1 cellular context compared by ENCODE assay signal in the genomic region with DNA sequence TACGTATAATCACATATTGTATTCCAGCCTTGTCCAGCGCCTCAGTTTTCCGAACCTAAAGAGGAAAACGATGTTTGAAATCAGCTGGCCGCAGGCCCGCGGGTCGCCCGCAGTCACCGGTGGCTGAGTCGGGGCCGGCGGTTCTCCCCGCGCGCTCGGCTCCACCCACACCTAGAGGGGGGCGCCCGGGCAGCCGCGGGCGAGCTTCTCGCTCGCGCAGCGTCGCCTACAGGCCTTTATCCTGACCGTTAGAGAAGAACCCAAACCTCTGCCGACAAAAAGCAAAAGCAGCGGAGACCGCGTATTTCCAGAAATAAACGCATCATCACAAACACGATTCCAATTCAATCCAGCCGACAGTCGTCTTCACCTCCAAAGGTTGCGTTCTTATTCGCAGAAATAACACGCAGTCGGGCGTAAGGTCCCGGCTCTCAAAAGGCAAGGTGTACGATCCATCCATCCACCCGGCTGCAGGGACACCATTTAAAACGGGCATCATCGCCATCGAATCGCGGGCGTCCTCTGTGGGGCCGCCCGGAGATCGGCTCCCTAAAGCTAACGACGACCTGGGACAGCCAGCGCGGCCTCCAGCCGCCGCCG.
TF ChIP-seq lines count a peak whose summit lies in the region.

No MANE protein-coding gene starts in this region.

TF ChIP-seq in K562, 482 proteins besides CTCF, POLR2A, EP300 and RAD21 (continued from another document and continues in another):
- TF ChIP-seq, protein P1, sequence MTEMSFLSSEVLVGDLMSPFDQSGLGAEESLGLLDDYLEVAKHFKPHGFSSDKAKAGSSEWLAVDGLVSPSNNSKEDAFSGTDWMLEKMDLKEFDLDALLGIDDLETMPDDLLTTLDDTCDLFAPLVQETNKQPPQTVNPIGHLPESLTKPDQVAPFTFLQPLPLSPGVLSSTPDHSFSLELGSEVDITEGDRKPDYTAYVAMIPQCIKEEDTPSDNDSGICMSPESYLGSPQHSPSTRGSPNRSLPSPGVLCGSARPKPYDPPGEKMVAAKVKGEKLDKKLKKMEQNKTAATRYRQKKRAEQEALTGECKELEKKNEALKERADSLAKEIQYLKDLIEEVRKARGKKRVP (CRISPR knock-in tag; IDR thresholded peaks at IDR 0.05): no peak
- TF ChIP-seq TRIM28 (IDR thresholded peaks at IDR 0.05) (peak; percentile 16; the same call in 1 of the 2 replicates), GABPB2 (CRISPR knock-in tag; conservative IDR thresholded peaks at IDR 0.05) (no peak), SRF (CRISPR knock-in tag; IDR thresholded peaks at IDR 0.05) (peak in 1 of 2 experiments; percentile 57; a peak in 1 of 4 replicates), ZFX (CRISPR knock-in tag; IDR thresholded peaks at IDR 0.05) (peak; percentile 77; the same call in 1 of the 2 replicates), CHD1 (IDR thresholded peaks at IDR 0.05; ENCODE audit: low read length) (peak; percentile 91), ZKSCAN1 (IDR thresholded peaks at IDR 0.05; ENCODE audit: low read depth, low read length) (no peak), MNT (conservative IDR thresholded peaks at IDR 0.05) (peak; percentile 22 to 28; a peak in 2 of 4 replicates), MED1 (CRISPR knock-in tag; IDR thresholded peaks at IDR 0.05; ENCODE audit: borderline replicate concordance) (no peak), ZNF3 (CRISPR knock-in tag; IDR thresholded peaks at IDR 0.05) (no peak), HIVEP1 (CRISPR knock-in tag; IDR thresholded peaks at IDR 0.05) (no peak), NFATC3 (IDR thresholded peaks at IDR 0.05) (no peak), ZNF778 (CRISPR knock-in tag; IDR thresholded peaks at IDR 0.05) (no peak), ZNF140 (CRISPR knock-in tag; IDR thresholded peaks at IDR 0.05) (no peak), FOSL1 (tag; conservative IDR thresholded peaks at IDR 0.05) (no peak), MCM5 (IDR thresholded peaks at IDR 0.05; ENCODE audit: low read depth) (no peak), TFAM (CRISPR knock-in tag; conservative IDR thresholded peaks at IDR 0.05) (no peak), SAFB (IDR thresholded peaks at IDR 0.05; ENCODE audit: borderline replicate concordance, low read depth, low read length) (peak; percentile 72; the same call in 1 of the 2 replicates), MAZ (CRISPR knock-in tag; conservative IDR thresholded peaks at IDR 0.05 in 1 of 2, IDR thresholded peaks at IDR 0.05 in 1 of 2) (peak in 1 of 2 experiments; percentile 83; a peak in 3 of 4 replicates), DACH1 (IDR thresholded peaks at IDR 0.05; ENCODE audit: partially characterized antibody) (no peak), CTCFL (IDR thresholded peaks at IDR 0.05; ENCODE audit: borderline replicate concordance, insufficient read depth, low read depth, low read length, poor library complexity, severe bottlenecking) (peak; percentile 45), POLR3G (IDR thresholded peaks at IDR 0.05; ENCODE audit: extremely low read depth, insufficient read length, insufficient replicate concordance) (no peak), L3MBTL2 (IDR thresholded peaks at IDR 0.05) (0 out of 2 replicates have a peak, but pooled peaks have one; percentile 29), NCOA1 (IDR thresholded peaks at IDR 0.05; ENCODE audit: low read depth) (no peak), YY1 (IDR thresholded peaks at IDR 0.05; ENCODE audit: borderline replicate concordance in 1 of 3, control insufficient read depth in 1 of 3, extremely low read depth in 1 of 3, insufficient read depth in 3 of 3, insufficient read length in 1 of 3, insufficient replicate concordance in 2 of 3, low read depth in 1 of 3, low read length in 2 of 3) (peak in 1 of 3 experiments; percentile 7), TAF1 (IDR thresholded peaks at IDR 0.05; ENCODE audit: control insufficient read depth, extremely low read depth, insufficient read depth, low read length, severe bottlenecking) (peak; percentile 51), MTA2 (IDR thresholded peaks at IDR 0.05; ENCODE audit: low read depth) (0 out of 2 replicates have a peak, but pooled peaks have one; percentile 4), NONO (IDR thresholded peaks at IDR 0.05; ENCODE audit: low read depth in 2 of 2, low read length in 1 of 2) (no peak), RBFOX2 (IDR thresholded peaks at IDR 0.05; ENCODE audit: low read depth, low read length) (peak; percentile 67), PHB2 (IDR thresholded peaks at IDR 0.05; ENCODE audit: low read depth) (no peak), HINFP (tag; conservative IDR thresholded peaks at IDR 0.05; ENCODE audit: low read depth) (no peak), ZBTB1 (CRISPR knock-in tag; IDR thresholded peaks at IDR 0.05; ENCODE audit: borderline replicate concordance, low read depth) (peak; percentile 72; the same call in 1 of the 2 replicates), RFX5 (IDR thresholded peaks at IDR 0.05; ENCODE audit: low read depth, low read length) (no peak), ZNF24 (IDR thresholded peaks at IDR 0.05) (no peak)
- TF ChIP-seq, protein P2, sequence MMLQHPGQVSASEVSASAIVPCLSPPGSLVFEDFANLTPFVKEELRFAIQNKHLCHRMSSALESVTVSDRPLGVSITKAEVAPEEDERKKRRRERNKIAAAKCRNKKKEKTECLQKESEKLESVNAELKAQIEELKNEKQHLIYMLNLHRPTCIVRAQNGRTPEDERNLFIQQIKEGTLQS (IDR thresholded peaks at IDR 0.05): no peak
- TF ChIP-seq, protein P2 (CRISPR knock-in tag; conservative IDR thresholded peaks at IDR 0.05): 0 out of 2 replicates have a peak, but pooled peaks have one; percentile 48
- TF ChIP-seq, protein P3, sequence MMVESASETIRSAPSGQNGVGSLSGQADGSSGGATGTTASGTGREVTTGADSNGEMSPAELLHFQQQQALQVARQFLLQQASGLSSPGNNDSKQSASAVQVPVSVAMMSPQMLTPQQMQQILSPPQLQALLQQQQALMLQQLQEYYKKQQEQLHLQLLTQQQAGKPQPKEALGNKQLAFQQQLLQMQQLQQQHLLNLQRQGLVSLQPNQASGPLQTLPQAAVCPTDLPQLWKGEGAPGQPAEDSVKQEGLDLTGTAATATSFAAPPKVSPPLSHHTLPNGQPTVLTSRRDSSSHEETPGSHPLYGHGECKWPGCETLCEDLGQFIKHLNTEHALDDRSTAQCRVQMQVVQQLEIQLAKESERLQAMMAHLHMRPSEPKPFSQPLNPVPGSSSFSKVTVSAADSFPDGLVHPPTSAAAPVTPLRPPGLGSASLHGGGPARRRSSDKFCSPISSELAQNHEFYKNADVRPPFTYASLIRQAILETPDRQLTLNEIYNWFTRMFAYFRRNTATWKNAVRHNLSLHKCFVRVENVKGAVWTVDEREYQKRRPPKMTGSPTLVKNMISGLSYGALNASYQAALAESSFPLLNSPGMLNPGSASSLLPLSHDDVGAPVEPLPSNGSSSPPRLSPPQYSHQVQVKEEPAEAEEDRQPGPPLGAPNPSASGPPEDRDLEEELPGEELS (CRISPR knock-in tag; IDR thresholded peaks at IDR 0.05; ENCODE audit: borderline replicate concordance): no peak
- TF ChIP-seq, protein P4, sequence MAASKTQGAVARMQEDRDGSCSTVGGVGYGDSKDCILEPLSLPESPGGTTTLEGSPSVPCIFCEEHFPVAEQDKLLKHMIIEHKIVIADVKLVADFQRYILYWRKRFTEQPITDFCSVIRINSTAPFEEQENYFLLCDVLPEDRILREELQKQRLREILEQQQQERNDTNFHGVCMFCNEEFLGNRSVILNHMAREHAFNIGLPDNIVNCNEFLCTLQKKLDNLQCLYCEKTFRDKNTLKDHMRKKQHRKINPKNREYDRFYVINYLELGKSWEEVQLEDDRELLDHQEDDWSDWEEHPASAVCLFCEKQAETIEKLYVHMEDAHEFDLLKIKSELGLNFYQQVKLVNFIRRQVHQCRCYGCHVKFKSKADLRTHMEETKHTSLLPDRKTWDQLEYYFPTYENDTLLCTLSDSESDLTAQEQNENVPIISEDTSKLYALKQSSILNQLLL (CRISPR knock-in tag; IDR thresholded peaks at IDR 0.05; ENCODE audit: borderline replicate concordance): no peak
- TF ChIP-seq, protein P5, sequence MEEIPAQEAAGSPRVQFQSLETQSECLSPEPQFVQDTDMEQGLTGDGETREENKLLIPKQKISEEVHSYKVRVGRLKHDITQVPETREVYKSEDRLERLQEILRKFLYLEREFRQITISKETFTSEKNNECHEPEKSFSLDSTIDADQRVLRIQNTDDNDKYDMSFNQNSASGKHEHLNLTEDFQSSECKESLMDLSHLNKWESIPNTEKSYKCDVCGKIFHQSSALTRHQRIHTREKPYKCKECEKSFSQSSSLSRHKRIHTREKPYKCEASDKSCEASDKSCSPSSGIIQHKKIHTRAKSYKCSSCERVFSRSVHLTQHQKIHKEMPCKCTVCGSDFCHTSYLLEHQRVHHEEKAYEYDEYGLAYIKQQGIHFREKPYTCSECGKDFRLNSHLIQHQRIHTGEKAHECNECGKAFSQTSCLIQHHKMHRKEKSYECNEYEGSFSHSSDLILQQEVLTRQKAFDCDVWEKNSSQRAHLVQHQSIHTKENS (CRISPR knock-in tag; IDR thresholded peaks at IDR 0.05): no peak
- TF ChIP-seq, protein P6, sequence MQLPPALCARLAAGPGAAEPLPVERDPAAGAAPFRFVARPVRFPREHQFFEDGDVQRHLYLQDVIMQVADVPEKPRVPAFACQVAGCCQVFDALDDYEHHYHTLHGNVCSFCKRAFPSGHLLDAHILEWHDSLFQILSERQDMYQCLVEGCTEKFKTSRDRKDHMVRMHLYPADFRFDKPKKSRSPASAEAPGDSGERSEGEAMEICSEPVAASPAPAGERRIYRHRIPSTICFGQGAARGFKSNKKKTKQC (CRISPR knock-in tag; IDR thresholded peaks at IDR 0.05): no peak
- TF ChIP-seq, protein P7, sequence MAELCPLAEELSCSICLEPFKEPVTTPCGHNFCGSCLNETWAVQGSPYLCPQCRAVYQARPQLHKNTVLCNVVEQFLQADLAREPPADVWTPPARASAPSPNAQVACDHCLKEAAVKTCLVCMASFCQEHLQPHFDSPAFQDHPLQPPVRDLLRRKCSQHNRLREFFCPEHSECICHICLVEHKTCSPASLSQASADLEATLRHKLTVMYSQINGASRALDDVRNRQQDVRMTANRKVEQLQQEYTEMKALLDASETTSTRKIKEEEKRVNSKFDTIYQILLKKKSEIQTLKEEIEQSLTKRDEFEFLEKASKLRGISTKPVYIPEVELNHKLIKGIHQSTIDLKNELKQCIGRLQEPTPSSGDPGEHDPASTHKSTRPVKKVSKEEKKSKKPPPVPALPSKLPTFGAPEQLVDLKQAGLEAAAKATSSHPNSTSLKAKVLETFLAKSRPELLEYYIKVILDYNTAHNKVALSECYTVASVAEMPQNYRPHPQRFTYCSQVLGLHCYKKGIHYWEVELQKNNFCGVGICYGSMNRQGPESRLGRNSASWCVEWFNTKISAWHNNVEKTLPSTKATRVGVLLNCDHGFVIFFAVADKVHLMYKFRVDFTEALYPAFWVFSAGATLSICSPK (IDR thresholded peaks at IDR 0.05; ENCODE audit: borderline replicate concordance): peak; percentile 39; the same call in 1 of the 2 replicates
- TF ChIP-seq, protein P8, sequence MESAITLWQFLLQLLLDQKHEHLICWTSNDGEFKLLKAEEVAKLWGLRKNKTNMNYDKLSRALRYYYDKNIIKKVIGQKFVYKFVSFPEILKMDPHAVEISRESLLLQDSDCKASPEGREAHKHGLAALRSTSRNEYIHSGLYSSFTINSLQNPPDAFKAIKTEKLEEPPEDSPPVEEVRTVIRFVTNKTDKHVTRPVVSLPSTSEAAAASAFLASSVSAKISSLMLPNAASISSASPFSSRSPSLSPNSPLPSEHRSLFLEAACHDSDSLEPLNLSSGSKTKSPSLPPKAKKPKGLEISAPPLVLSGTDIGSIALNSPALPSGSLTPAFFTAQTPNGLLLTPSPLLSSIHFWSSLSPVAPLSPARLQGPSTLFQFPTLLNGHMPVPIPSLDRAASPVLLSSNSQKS (CRISPR knock-in tag; IDR thresholded peaks at IDR 0.05): no peak
